Comparison of ENCODE assay signal across 21 cellular contexts in genomic region chr9:128080218-128080617, GRCh38. TPM values are rescaled to one million over a fixed set of nuclear protein-coding genes. Genes with fewer than 3 reads are reported as not detected.
DNase-seq lines count a peak whose midpoint lies in the region; ATAC-seq and TF ChIP-seq lines count a peak whose summit lies in the region.
"Had no signal": no experiment of that assay in that cellular context is flagged by ENCODE, and none has a peak within 500 bp of the region (broad histone marks: within the 10 kb centered on the region; RNA-seq: fewer than 3 reads in every experiment).

No MANE protein-coding gene starts in this region.

- H3K27ac ChIP-seq in C4-2B (peak overlapping the region; percentile 85), body of pancreas (peak overlapping the region in 3 of 4 donors; percentile 27 to 90 (median 84)), mucosa of rectum (ENCODE audit: low read depth in 2 of 2, low read length in 2 of 2) (peak overlapping the region; percentile 91 to 94), stomach (peak overlapping the region; percentile 41 to 85 (median 71)), tibial artery (no peak overlapping the region)
- H3K27ac ChIP-seq: SJSA1 had no signal

- H3K9me3 ChIP-seq in body of pancreas: no peaks in the 10 kb centered on the region
- no peaks in the 10 kb centered on the region for H3K9me3 ChIP-seq in mucosa of rectum (ENCODE audit: control insufficient read depth in 2 of 2, low read length in 2 of 2)
- no peaks in the 10 kb centered on the region for H3K9me3 ChIP-seq in stomach
- H3K9me3 ChIP-seq in tibial artery: no peaks in the 10 kb centered on the region
- H3K9me3 ChIP-seq: SJSA1 had no signal

- WGBS in body of pancreas, 2 donors: 95 to 96% methylated on average over 5 of the region's 5 CpGs
- WGBS in stomach, 5 donors: 88 to 95% (median 92%) methylated on average over 5 of the region's 5 CpGs

- no peak for DNase-seq in body of pancreas
- no peak for DNase-seq in stomach
- DNase-seq in activated T-cell treated with anti-CD3 and anti-CD28 coated beads, Interleukin-2, amount 50 U/mL, for 1 hour: no peak
- DNase-seq in tibial artery: no peak
- no peak for DNase-seq in stimulated activated CD4-positive, alpha-beta T cell treated with anti-CD3 and anti-CD28 coated beads, Interleukin-1b, Interleukin-23, amount 100 ng/mL, for 48 hours
- DNase-seq: activated gamma-delta T cell; amniotic stem cell; caudate nucleus; KBM-7; MV-4-11; NCI-H187; NCI-H226; NCI-H774; nephron progenitor cell; stimulated activated CD4-positive, alpha-beta T cell treated with anti-CD3 and anti-CD28 coated beads, Interleukin-12 subunit alpha, Interleukin-12 subunit beta, amount 100 ng/mL, for 4 hours; stimulated activated CD8-positive, alpha-beta memory T cell treated with anti-CD3 and anti-CD28 coated beads, Interleukin-4, amount 100 ng/mL, for 48 hours; substantia nigra had no signal

- H3K4me1 ChIP-seq in body of pancreas (peaks cover 55% of the 10 kb centered on the region), mucosa of rectum (ENCODE audit: control insufficient read depth in 2 of 2, insufficient read depth in 2 of 2, low read length in 2 of 2) (peaks cover 29 to 43% of the 10 kb centered on the region in 2 donors), stomach (peaks cover 36 to 64% (median 52%) of the 10 kb centered on the region in 4 donors), tibial artery (peaks cover 0 to 44% (median 14%) of the 10 kb centered on the region in 4 donors)

- H3K27me3 ChIP-seq in body of pancreas (no peaks in the 10 kb centered on the region), mucosa of rectum (ENCODE audit: control insufficient read depth in 2 of 2, insufficient read depth in 2 of 2, low read length in 2 of 2) (no peaks in the 10 kb centered on the region), stomach (no peaks in the 10 kb centered on the region), tibial artery (no peaks in the 10 kb centered on the region)
- H3K27me3 ChIP-seq: SJSA1 had no signal

- TF ChIP-seq EP300 in stomach (IDR thresholded peaks at IDR 0.05): no peak

- no peak for TF ChIP-seq CTCF in C4-2B (conservative IDR thresholded peaks at IDR 0.05)
- TF ChIP-seq CTCF in body of pancreas (IDR thresholded peaks at IDR 0.05): no peak
- TF ChIP-seq CTCF in stomach (IDR thresholded peaks at IDR 0.05): no peak
- TF ChIP-seq CTCF in tibial artery (IDR thresholded peaks at IDR 0.05): no peak

- intact Hi-C loops in body of pancreas (cut with DNase I) (no loop called here), stomach (cut with DNase I; ENCODE audit: low total_unique reads) (no loop called here), tibial artery (cut with DNase I; ENCODE audit: low total_unique reads) (no loop called here)

- ATAC-seq in body of pancreas: no peak
- no peak for ATAC-seq in GM19452 (IDR thresholded peaks at IDR 0.05; ENCODE audit: unreplicated experiment)

- TF ChIP-seq POLR2A in body of pancreas (IDR thresholded peaks at IDR 0.05) (no peak), stomach (IDR thresholded peaks at IDR 0.05) (no peak)

- H3K4me3 ChIP-seq in body of pancreas: no peak overlapping the region
- H3K4me3 ChIP-seq in mucosa of rectum (ENCODE audit: low read length in 2 of 2): no peak overlapping the region
- no peak overlapping the region for H3K4me3 ChIP-seq in stomach
- H3K4me3 ChIP-seq in tibial artery: no peak overlapping the region
- H3K4me3 ChIP-seq: SJSA1 had no signal

- H3K36me3 ChIP-seq in body of pancreas (replicated peaks in 1 of 2; ENCODE audit: insufficient read depth in 1 of 2, low read depth in 2 of 2) (no peaks in the 10 kb centered on the region), mucosa of rectum (ENCODE audit: control insufficient read depth in 2 of 2, insufficient read depth in 2 of 2, low read length in 2 of 2) (no peaks in the 10 kb centered on the region), stomach (no peaks in the 10 kb centered on the region), tibial artery (no peaks in the 10 kb centered on the region)

- no peak overlapping the region for H3K9ac ChIP-seq in mucosa of rectum (ENCODE audit: low read depth in 1 of 2, low read length in 2 of 2)

RNA-seq across cellular contexts. Expression of gene SLC25A25, which starts 12.2 kb away (rescaled TPM):
- total RNA-seq in body of pancreas: 10 to 100 TPM; 31.4 to 36.6 TPM
- total RNA-seq in stomach: 10 to 100 TPM; 12.3 to 37.1 (median 32.6) TPM
- polyA plus RNA-seq in stomach: 1 to 10 TPM; 7.9 to 9.2 (median 8.1) TPM

RNA-seq across cellular contexts. Expression of gene NAIF1, which starts 13.1 kb away (rescaled TPM):
- total RNA-seq in body of pancreas: 1 to 10 TPM; 1.3 to 4.9 TPM
- total RNA-seq in stomach: 10 to 100 TPM in 2 of 5 donors, 1 to 10 TPM in 3; 1.8 to 40.3 (median 6.7) TPM
- polyA plus RNA-seq in stomach: 10 to 100 TPM in 1 of 3 donors, 1 to 10 TPM in 2; 7.0 to 10.3 (median 8.7) TPM

RNA-seq across cellular contexts. Expression of gene PTGES2, which starts 47.3 kb away (rescaled TPM):
- 100 to 1,000 TPM in 1 of 2 donors, 10 to 100 TPM in 1; 55.8 to 145 TPM for total RNA-seq in body of pancreas
- total RNA-seq in stomach: 100 to 1,000 TPM in 3 of 5 donors, 10 to 100 TPM in 2; 47.2 to 570 (median 125) TPM
- 10 to 100 TPM; 50.1 to 69.9 (median 58.3) TPM for polyA plus RNA-seq in stomach

Comparison
In these comparisons a context has a peak if more than half of its experiments do, and no peak if none do; other contexts are left out.
1. H3K27ac ChIP-seq: peak in C4-2B (single experiment), body of pancreas (3 of 4), mucosa of rectum (2 of 2) and stomach (5 of 5); none in tibial artery (0 of 2).